In genomic region chr1:111987502-111987901, GRCh38 we compare ENCODE assay signal across 14 cellular contexts. TPM values are rescaled to one million over a fixed set of nuclear protein-coding genes. Genes with fewer than 3 reads are reported as not detected.
"Had no signal": no experiment of that assay in that cellular context is flagged by ENCODE, and none has a peak within 500 bp of the region (broad histone marks: within the 10 kb centered on the region; RNA-seq: fewer than 3 reads in every experiment).

No MANE protein-coding gene starts in this region.

- ATAC-seq: mucosa of descending colon; natural killer cell treated with Interleukin-12 subunit alpha and Interleukin-12 subunit beta and Interleukin-15 and Interleukin-18, amount 100 ng/mL, for 72 hours; WTC11 had no signal

- H3K9me3 ChIP-seq: mucosa of descending colon, tibial nerve had no signal

- H3K27ac ChIP-seq: brain microvascular endothelial cell, tibial nerve had no signal

- DNase-seq: activated CD4-positive, alpha-beta T cell treated with anti-CD3 and anti-CD28 coated beads, Interleukin-2, amount 10 ng/mL, durations not matched to agents 24 days and 14 days; activated naive CD4-positive, alpha-beta T cell treated with anti-CD3 and anti-CD28 coated beads, Interleukin-2, amount 50 U/mL, for 16 hours; activated T-cell treated with anti-CD3 and anti-CD28 coated beads for 4 hours; brain microvascular endothelial cell; hippocampal formation; kidney glomerular epithelial cell; mucosa of descending colon; SHP77 treated with DMSO at 0.1 percent for 48 hours; small intestine had no signal

- H3K36me3 ChIP-seq: brain microvascular endothelial cell, tibial nerve had no signal

- H3K4me3 ChIP-seq: mucosa of descending colon, tibial nerve had no signal

RNA-seq across cellular contexts. Expression of gene KCND3, which starts 2.0 kb away (rescaled TPM):
- total RNA-seq: activated CD4-positive, alpha-beta T cell treated with anti-CD3 and anti-CD28 coated beads, Interleukin-2, amount 10 ng/mL, durations not matched to agents 24 days and 14 days; activated CD8-positive, alpha-beta memory T cell treated with anti-CD3 and anti-CD28 coated beads for 36 hours; activated T-helper 2 cell treated with anti-CD3 and anti-CD28 coated beads, Interferon-gamma antibody, Interleukin-2, Interleukin-4, amounts not matched to agents 10 μg/mL and 5 μg/mL and 100 μg/mL, durations not matched to agents 14 hours and 24 hours and 36 hours; natural killer cell treated with Interleukin-12 subunit alpha and Interleukin-12 subunit beta and Interleukin-15 and Interleukin-18, amount 100 ng/mL, for 72 hours had no signal
